Comparison of ENCODE assay signal across 2 cellular contexts in genomic region chr1:14925336-14926136, GRCh38.
TF ChIP-seq lines count a peak whose summit lies in the region.

No MANE protein-coding gene starts in this region.

TF ChIP-seq in K562, 482 proteins besides CTCF, POLR2A, EP300 and RAD21 (continued from another document and continues in another):
- TF ChIP-seq BHLHE40 (IDR thresholded peaks at IDR 0.05; ENCODE audit: low read length) = no peak
- no peak for TF ChIP-seq HMG20A (CRISPR knock-in tag; conservative IDR thresholded peaks at IDR 0.05)
- no peak for TF ChIP-seq ZNF766 (CRISPR knock-in tag; conservative IDR thresholded peaks at IDR 0.05)
- TF ChIP-seq BRD9 (IDR thresholded peaks at IDR 0.05; ENCODE audit: low read depth, partially characterized antibody) = no peak
- 0 out of 2 replicates have a peak, but pooled peaks have one; percentile 21 for TF ChIP-seq SIN3B (IDR thresholded peaks at IDR 0.05; ENCODE audit: low read depth)
- no peak for TF ChIP-seq TBL1XR1 (IDR thresholded peaks at IDR 0.05; ENCODE audit: low read length in 2 of 2)
- TF ChIP-seq ZNF184 (CRISPR knock-in tag; IDR thresholded peaks at IDR 0.05) = no peak
- TF ChIP-seq POLR2AphosphoS2 (IDR thresholded peaks at IDR 0.05; ENCODE audit: low read length) = no peak
- TF ChIP-seq RBM25 (IDR thresholded peaks at IDR 0.05; ENCODE audit: low read depth, low read length, severe bottlenecking) = peak; percentile 65
- TF ChIP-seq ZNF324 (CRISPR knock-in tag; IDR thresholded peaks at IDR 0.05) = no peak
- no peak for TF ChIP-seq JUNB (CRISPR knock-in tag; conservative IDR thresholded peaks at IDR 0.05)
- TF ChIP-seq SRF (CRISPR knock-in tag; IDR thresholded peaks at IDR 0.05) = no peak
- no peak for TF ChIP-seq JUN (IDR thresholded peaks at IDR 0.05; ENCODE audit: borderline replicate concordance, low read depth, low read length)
- no peak for TF ChIP-seq JUN (CRISPR knock-in tag; IDR thresholded peaks at IDR 0.05; ENCODE audit: borderline replicate concordance)
- no peak for TF ChIP-seq CREB5 (CRISPR knock-in tag; IDR thresholded peaks at IDR 0.05)
- TF ChIP-seq NFE2L1 (tag; IDR thresholded peaks at IDR 0.05; ENCODE audit: borderline replicate concordance, low read depth) = no peak
- TF ChIP-seq HNRNPLL (IDR thresholded peaks at IDR 0.05; ENCODE audit: low read depth, low read length, poor library complexity, severe bottlenecking) = peak; percentile 1
- TF ChIP-seq FOS (IDR thresholded peaks at IDR 0.05; ENCODE audit: extremely low read depth, insufficient read length) = no peak
- TF ChIP-seq YBX1 (IDR thresholded peaks at IDR 0.05) = no peak
- 0 out of 2 replicates have a peak, but pooled peaks have one; percentile 5 for TF ChIP-seq EP400 (IDR thresholded peaks at IDR 0.05)
- 0 out of 2 replicates have a peak, but pooled peaks have one; percentile 14 for TF ChIP-seq TAL1 (IDR thresholded peaks at IDR 0.05)
- no peak for TF ChIP-seq BRCA1 (IDR thresholded peaks at IDR 0.05)
- no peak for TF ChIP-seq BRCA1 (CRISPR knock-in tag; IDR thresholded peaks at IDR 0.05)
- no peak for TF ChIP-seq SREBF1 (IDR thresholded peaks at IDR 0.05; ENCODE audit: borderline replicate concordance, low read depth, low read length)
- no peak for TF ChIP-seq KDM2B (CRISPR knock-in tag; IDR thresholded peaks at IDR 0.05)
- TF ChIP-seq SFPQ (IDR thresholded peaks at IDR 0.05; ENCODE audit: low read depth, low read length) = no peak
- peak in 1 of 2 experiments; percentile 26; a peak in 1 of 4 replicates for TF ChIP-seq KDM1A (IDR thresholded peaks at IDR 0.05)
- peak; percentile 46; the same call in 1 of the 2 replicates for TF ChIP-seq SOX6 (IDR thresholded peaks at IDR 0.05)
- no peak for TF ChIP-seq RBM22 (IDR thresholded peaks at IDR 0.05; ENCODE audit: low read depth, low read length, poor library complexity, severe bottlenecking)
- no peak for TF ChIP-seq ADNP (tag; IDR thresholded peaks at IDR 0.05)

TF ChIP-seq in HepG2, 621 proteins besides CTCF, POLR2A, EP300 and RAD21 (continued from another document and continues in another):
- TF ChIP-seq TFDP1 (CRISPR knock-in tag; IDR thresholded peaks at IDR 0.05; ENCODE audit: borderline replicate concordance) = no peak
- peak; percentile 9; the same call in 1 of the 2 replicates for TF ChIP-seq ZFX (CRISPR knock-in tag; IDR thresholded peaks at IDR 0.05; ENCODE audit: low read depth)
- no peak for TF ChIP-seq DNMT3B (CRISPR knock-in tag; conservative IDR thresholded peaks at IDR 0.05)
- no peak for TF ChIP-seq PTBP1 (IDR thresholded peaks at IDR 0.05; ENCODE audit: low read depth, low read length, poor library complexity, severe bottlenecking)
- no peak for TF ChIP-seq ZNF225 (CRISPR knock-in tag; IDR thresholded peaks at IDR 0.05)
- TF ChIP-seq IRF2 (CRISPR knock-in tag; IDR thresholded peaks at IDR 0.05) = no peak
- peak; percentile 39 for TF ChIP-seq STAG1 (CRISPR knock-in tag; IDR thresholded peaks at IDR 0.05)
- TF ChIP-seq ZNF720 (CRISPR knock-in tag; IDR thresholded peaks at IDR 0.05) = no peak
- no peak for TF ChIP-seq CC2D1A (CRISPR knock-in tag; IDR thresholded peaks at IDR 0.05)
- TF ChIP-seq, protein P1, sequence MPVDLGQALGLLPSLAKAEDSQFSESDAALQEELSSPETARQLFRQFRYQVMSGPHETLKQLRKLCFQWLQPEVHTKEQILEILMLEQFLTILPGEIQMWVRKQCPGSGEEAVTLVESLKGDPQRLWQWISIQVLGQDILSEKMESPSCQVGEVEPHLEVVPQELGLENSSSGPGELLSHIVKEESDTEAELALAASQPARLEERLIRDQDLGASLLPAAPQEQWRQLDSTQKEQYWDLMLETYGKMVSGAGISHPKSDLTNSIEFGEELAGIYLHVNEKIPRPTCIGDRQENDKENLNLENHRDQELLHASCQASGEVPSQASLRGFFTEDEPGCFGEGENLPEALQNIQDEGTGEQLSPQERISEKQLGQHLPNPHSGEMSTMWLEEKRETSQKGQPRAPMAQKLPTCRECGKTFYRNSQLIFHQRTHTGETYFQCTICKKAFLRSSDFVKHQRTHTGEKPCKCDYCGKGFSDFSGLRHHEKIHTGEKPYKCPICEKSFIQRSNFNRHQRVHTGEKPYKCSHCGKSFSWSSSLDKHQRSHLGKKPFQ (CRISPR knock-in tag; IDR thresholded peaks at IDR 0.05; ENCODE audit: insufficient replicate concordance) = no peak
- TF ChIP-seq NCOR1 (IDR thresholded peaks at IDR 0.05; ENCODE audit: borderline replicate concordance, low read length) = no peak
- no peak for TF ChIP-seq TP53 (CRISPR knock-in tag; conservative IDR thresholded peaks at IDR 0.05)
- no peak for TF ChIP-seq ZNF598 (CRISPR knock-in tag; IDR thresholded peaks at IDR 0.05; ENCODE audit: borderline replicate concordance)
- no peak for TF ChIP-seq HDAC1 (CRISPR knock-in tag; IDR thresholded peaks at IDR 0.05)
- TF ChIP-seq, protein P2, sequence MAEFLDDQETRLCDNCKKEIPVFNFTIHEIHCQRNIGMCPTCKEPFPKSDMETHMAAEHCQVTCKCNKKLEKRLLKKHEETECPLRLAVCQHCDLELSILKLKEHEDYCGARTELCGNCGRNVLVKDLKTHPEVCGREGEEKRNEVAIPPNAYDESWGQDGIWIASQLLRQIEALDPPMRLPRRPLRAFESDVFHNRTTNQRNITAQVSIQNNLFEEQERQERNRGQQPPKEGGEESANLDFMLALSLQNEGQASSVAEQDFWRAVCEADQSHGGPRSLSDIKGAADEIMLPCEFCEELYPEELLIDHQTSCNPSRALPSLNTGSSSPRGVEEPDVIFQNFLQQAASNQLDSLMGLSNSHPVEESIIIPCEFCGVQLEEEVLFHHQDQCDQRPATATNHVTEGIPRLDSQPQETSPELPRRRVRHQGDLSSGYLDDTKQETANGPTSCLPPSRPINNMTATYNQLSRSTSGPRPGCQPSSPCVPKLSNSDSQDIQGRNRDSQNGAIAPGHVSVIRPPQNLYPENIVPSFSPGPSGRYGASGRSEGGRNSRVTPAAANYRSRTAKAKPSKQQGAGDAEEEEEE (CRISPR knock-in tag; IDR thresholded peaks at IDR 0.05; ENCODE audit: borderline replicate concordance) = no peak
- TF ChIP-seq NFE2L2 (IDR thresholded peaks at IDR 0.05; ENCODE audit: low read length) = no peak
- no peak for TF ChIP-seq MNT (IDR thresholded peaks at IDR 0.05)
- TF ChIP-seq ZSCAN29 (CRISPR knock-in tag; conservative IDR thresholded peaks at IDR 0.05) = no peak
- TF ChIP-seq THRA (CRISPR knock-in tag; IDR thresholded peaks at IDR 0.05; ENCODE audit: borderline replicate concordance) = no peak
- TF ChIP-seq HDAC2 (CRISPR knock-in tag; IDR thresholded peaks at IDR 0.05) = 0 out of 2 replicates have a peak, but pooled peaks have one; percentile 12
- TF ChIP-seq TCF12 (IDR thresholded peaks at IDR 0.05) = no peak
- no peak for TF ChIP-seq TCF12 (CRISPR knock-in tag; IDR thresholded peaks at IDR 0.05)
- TF ChIP-seq ARHGAP35 (CRISPR knock-in tag; IDR thresholded peaks at IDR 0.05; ENCODE audit: borderline replicate concordance) = no peak
- TF ChIP-seq NAIF1 (CRISPR knock-in tag; IDR thresholded peaks at IDR 0.05; ENCODE audit: borderline replicate concordance) = no peak
- TF ChIP-seq TEAD2 (CRISPR knock-in tag; IDR thresholded peaks at IDR 0.05) = no peak
- TF ChIP-seq SOX13 (IDR thresholded peaks at IDR 0.05) = no peak
- no peak for TF ChIP-seq SOX13 (CRISPR knock-in tag; conservative IDR thresholded peaks at IDR 0.05 in 1 of 2, IDR thresholded peaks at IDR 0.05 in 1 of 2)
- no peak for TF ChIP-seq KDM4B (CRISPR knock-in tag; IDR thresholded peaks at IDR 0.05)
- TF ChIP-seq REL (CRISPR knock-in tag; conservative IDR thresholded peaks at IDR 0.05) = no peak
- TF ChIP-seq TBL1XR1 (IDR thresholded peaks at IDR 0.05; ENCODE audit: borderline replicate concordance, low read length, partially characterized antibody) = no peak
- TF ChIP-seq ZNF629 (CRISPR knock-in tag; conservative IDR thresholded peaks at IDR 0.05) = peak; percentile 74
- TF ChIP-seq CBFB (CRISPR knock-in tag; IDR thresholded peaks at IDR 0.05) = no peak
- TF ChIP-seq SALL1 (CRISPR knock-in tag; IDR thresholded peaks at IDR 0.05) = no peak
- no peak for TF ChIP-seq ZBTB1 (CRISPR knock-in tag; IDR thresholded peaks at IDR 0.05; ENCODE audit: borderline replicate concordance)
- TF ChIP-seq DDIT3 (CRISPR knock-in tag; IDR thresholded peaks at IDR 0.05) = no peak
- no peak for TF ChIP-seq SNAI1 (CRISPR knock-in tag; IDR thresholded peaks at IDR 0.05; ENCODE audit: borderline replicate concordance)
- peak in 1 of 2 experiments; percentile 12; a peak in 1 of 4 replicates for TF ChIP-seq HMGXB4 (CRISPR knock-in tag; IDR thresholded peaks at IDR 0.05; ENCODE audit: borderline replicate concordance in 1 of 2, low read depth in 1 of 2)
- TF ChIP-seq ZNF382 (CRISPR knock-in tag; IDR thresholded peaks at IDR 0.05; ENCODE audit: borderline replicate concordance) = no peak
- TF ChIP-seq ZNF3 (CRISPR knock-in tag; IDR thresholded peaks at IDR 0.05) = no peak
- TF ChIP-seq ZNF674 (CRISPR knock-in tag; IDR thresholded peaks at IDR 0.05; ENCODE audit: low read depth) = no peak
- TF ChIP-seq ZBTB20 (CRISPR knock-in tag; IDR thresholded peaks at IDR 0.05; ENCODE audit: borderline replicate concordance, low read depth) = no peak
- no peak for TF ChIP-seq ZNF597 (CRISPR knock-in tag; IDR thresholded peaks at IDR 0.05)
- no peak for TF ChIP-seq ZNF703 (CRISPR knock-in tag; IDR thresholded peaks at IDR 0.05; ENCODE audit: borderline replicate concordance)
- TF ChIP-seq, protein P3, sequence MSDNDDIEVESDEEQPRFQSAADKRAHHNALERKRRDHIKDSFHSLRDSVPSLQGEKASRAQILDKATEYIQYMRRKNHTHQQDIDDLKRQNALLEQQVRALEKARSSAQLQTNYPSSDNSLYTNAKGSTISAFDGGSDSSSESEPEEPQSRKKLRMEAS (IDR thresholded peaks at IDR 0.05) = no peak
- TF ChIP-seq MEF2D (CRISPR knock-in tag; IDR thresholded peaks at IDR 0.05) = no peak
- 0 out of 2 replicates have a peak, but pooled peaks have one; percentile 14 for TF ChIP-seq MED1 (CRISPR knock-in tag; IDR thresholded peaks at IDR 0.05)
- no peak for TF ChIP-seq NCOA1 (CRISPR knock-in tag; IDR thresholded peaks at IDR 0.05)
- no peak for TF ChIP-seq ZNF777 (CRISPR knock-in tag; IDR thresholded peaks at IDR 0.05)
